ENCODE assay signal across 8 cellular contexts in genomic region chr14:99971929-99972747, GRCh38.
A peak's percentile ranks its signal among the peaks of the same experiment; 100 is the strongest.
DNase-seq lines count a peak whose midpoint lies in the region; ATAC-seq and TF ChIP-seq lines count a peak whose summit lies in the region.

No MANE protein-coding gene starts in this region.

- POLR2A ChIA-PET in activated CD4-positive, alpha-beta T cell treated with anti-CD3 and anti-CD28 coated beads for 36 hours (lab: Charles Lee) = interaction anchor here (0.5 to 2.8 kb wide), 3 partner anchors 78 to 220 kb away, joined by 3 to 18 read pairs (median 6); partner anchors contain the start of gene EVL

- intact Hi-C loops in activated CD4-positive, alpha-beta T cell treated with anti-CD3 and anti-CD28 coated beads for 36 hours (cut with DNase I, micrococcal nuclease) = loop anchor here in 1 of 2 experiments (1.0 to 2.0 kb wide), 11 partner anchors 97 to 491 kb away; partner anchors contain the start of genes CCDC85C, CCNK, CYP46A1 and DEGS2

- no peaks in the 10 kb centered on the region for H3K4me1 ChIP-seq in endocrine pancreas (ENCODE audit: control insufficient read depth, insufficient read depth, low read length)

- peak; percentile 39 for DNase-seq in activated CD4-positive, alpha-beta T cell treated with anti-CD3 and anti-CD28 coated beads for 36 hours
- no peak for DNase-seq in activated CD4-positive, alpha-beta T cell treated with anti-CD3 and anti-CD28 coated beads, Interleukin-2, amount 50 U/mL, for 1 hour
- DNase-seq in nephron progenitor cell = no peak
- no peak for DNase-seq in NCI-H187 (lab: John Stamatoyannopoulos, UW)
- no peak for DNase-seq in pons (ENCODE audit: low spot score)

- peak overlapping the region; percentile 81 for H3K4me3 ChIP-seq in endocrine pancreas (ENCODE audit: control insufficient read depth, insufficient read depth, low read length)

- no peaks in the 10 kb centered on the region for H3K27me3 ChIP-seq in endocrine pancreas (ENCODE audit: control insufficient read depth, insufficient read depth, low read length)

- CTCF ChIA-PET in activated CD4-positive, alpha-beta T cell treated with anti-CD3 and anti-CD28 coated beads for 36 hours (lab: Charles Lee) = interaction anchor here (0.6 to 3.5 kb wide), 8 partner anchors 10 to 819 kb away, joined by 3 to 16 read pairs (median 6); no protein-coding TSS in a partner anchor

- no peaks in the 10 kb centered on the region for H3K36me3 ChIP-seq in endocrine pancreas (ENCODE audit: control insufficient read depth, insufficient read depth, low read length)

- no peaks in the 10 kb centered on the region for H3K9me3 Mint-ChIP-seq in activated CD4-positive, alpha-beta T cell treated with anti-CD3 and anti-CD28 coated beads for 36 hours (ENCODE audit: low read depth)
- H3K9me3 Mint-ChIP-seq in nephron progenitor cell = peaks cover 54% of the 10 kb centered on the region

- H3K36me3 Mint-ChIP-seq in activated CD4-positive, alpha-beta T cell treated with anti-CD3 and anti-CD28 coated beads for 36 hours (ENCODE audit: low read depth) = peaks cover 3% of the 10 kb centered on the region
- H3K36me3 Mint-ChIP-seq in nephron progenitor cell (ENCODE audit: low read depth) = peaks cover 46% of the 10 kb centered on the region

- ATAC-seq in activated CD4-positive, alpha-beta T cell treated with anti-CD3 and anti-CD28 coated beads for 36 hours = peak; percentile 14
- peak; percentile 33 for ATAC-seq in HG03439 (IDR thresholded peaks at IDR 0.05; ENCODE audit: unreplicated experiment)

- peaks cover 21% of the 10 kb centered on the region for H3K27me3 Mint-ChIP-seq in activated CD4-positive, alpha-beta T cell treated with anti-CD3 and anti-CD28 coated beads for 36 hours
- H3K27me3 Mint-ChIP-seq in nephron progenitor cell (ENCODE audit: low read depth, poor library complexity) = peaks cover 30% of the 10 kb centered on the region

- H3K27ac Mint-ChIP-seq in activated CD4-positive, alpha-beta T cell treated with anti-CD3 and anti-CD28 coated beads for 36 hours = peak overlapping the region; percentile 96
- H3K27ac Mint-ChIP-seq in nephron progenitor cell = peak overlapping the region; percentile 88

- H3K27ac ChIP-seq in VCaP = peak overlapping the region; percentile 91

- no peaks in the 10 kb centered on the region for H3K9me3 ChIP-seq in endocrine pancreas (ENCODE audit: control insufficient read depth, low read length)

- H3K9ac ChIP-seq in endocrine pancreas (ENCODE audit: control insufficient read depth, insufficient read depth, low read length) = peak overlapping the region; percentile 65

- H3K4me3 Mint-ChIP-seq in activated CD4-positive, alpha-beta T cell treated with anti-CD3 and anti-CD28 coated beads for 36 hours = peak overlapping the region; percentile 98
- peak overlapping the region; percentile 93 for H3K4me3 Mint-ChIP-seq in nephron progenitor cell

- TF ChIP-seq CTCF in VCaP (conservative IDR thresholded peaks at IDR 0.05) (no peak), nephron progenitor cell (IDR thresholded peaks at IDR 0.05) (no peak)

- peaks cover 26% of the 10 kb centered on the region for H3K4me1 Mint-ChIP-seq in activated CD4-positive, alpha-beta T cell treated with anti-CD3 and anti-CD28 coated beads for 36 hours
- H3K4me1 Mint-ChIP-seq in nephron progenitor cell = peaks cover 42% of the 10 kb centered on the region
